Comparison of ENCODE assay signal across 19 cellular contexts in the genomic region with DNA sequence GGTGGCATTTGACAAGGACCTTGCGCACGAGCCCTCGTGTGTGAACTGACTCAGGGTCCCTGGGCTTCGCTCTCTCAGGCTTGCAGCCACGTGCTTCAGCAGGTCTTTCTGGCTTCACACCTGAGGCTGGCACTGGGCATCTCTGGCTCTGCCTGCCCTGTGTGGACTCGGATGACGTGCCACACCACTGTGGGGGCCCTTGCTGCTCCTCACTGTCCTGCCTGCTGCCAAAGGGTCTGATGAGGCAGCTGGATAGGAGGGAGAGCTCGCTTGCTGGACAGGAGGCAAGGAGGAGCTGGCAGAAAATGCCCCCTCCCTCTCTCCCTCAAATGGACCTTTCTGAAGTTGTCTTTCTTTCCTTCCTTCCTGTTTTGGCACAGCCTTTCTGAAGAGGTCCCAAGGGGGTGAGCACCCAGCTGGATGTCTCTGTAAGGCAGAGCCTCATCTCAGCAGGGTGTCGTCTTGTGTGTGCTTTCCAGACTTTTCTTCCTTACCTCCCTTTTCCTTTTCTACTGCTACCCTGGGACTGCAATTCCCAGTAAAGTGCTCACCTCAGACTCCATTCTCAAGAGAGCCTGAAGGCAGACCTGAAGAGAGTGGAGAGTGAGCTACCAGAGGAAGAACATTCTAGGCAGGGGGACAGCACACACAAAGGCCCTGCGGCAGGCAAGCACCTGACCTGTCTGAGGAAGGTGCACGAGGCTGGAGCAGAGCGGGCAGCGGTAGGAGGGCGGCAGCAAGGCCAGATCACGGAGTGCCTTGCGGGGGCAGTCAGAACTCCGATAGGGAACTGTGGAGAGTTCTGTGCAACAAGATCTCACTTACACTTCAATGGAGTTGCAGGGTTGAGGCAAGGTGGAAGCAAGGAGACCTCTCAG. TPM values are rescaled to one million over a fixed set of nuclear protein-coding genes. Genes with fewer than 3 reads are reported as not detected.
DNase-seq lines count a peak whose midpoint lies in the region; ATAC-seq and TF ChIP-seq lines count a peak whose summit lies in the region.
"Had no signal": no experiment of that assay in that cellular context is flagged by ENCODE, and none has a peak within 500 bp of the region (broad histone marks: within the 10 kb centered on the region; RNA-seq: fewer than 3 reads in every experiment).

No MANE protein-coding gene starts in this region.

- no peak for ATAC-seq in natural killer cell treated with Interleukin-12 subunit alpha and Interleukin-12 subunit beta and Interleukin-15 and Interleukin-18, amount 100 ng/mL, for 72 hours
- ATAC-seq in natural killer cell = no peak
- no peak for ATAC-seq in gastrocnemius medialis
- no peak for ATAC-seq in GM19328 (IDR thresholded peaks at IDR 0.05; ENCODE audit: unreplicated experiment)
- ATAC-seq: left lobe of liver had no signal

- TF ChIP-seq POLR2A in breast epithelium (IDR thresholded peaks at IDR 0.05) (no peak), gastrocnemius medialis (IDR thresholded peaks at IDR 0.05) (no peak)

- H3K4me1 Mint-ChIP-seq in natural killer cell treated with Interleukin-12 subunit alpha and Interleukin-12 subunit beta and Interleukin-15 and Interleukin-18, amount 100 ng/mL, for 72 hours (ENCODE audit: low read depth in 2 of 2) = peaks cover 26 to 37% of the 10 kb centered on the region in 2 donors
- H3K4me1 Mint-ChIP-seq in natural killer cell = peaks cover 37 to 50% of the 10 kb centered on the region in 2 donors
- peaks cover 44% of the 10 kb centered on the region for H3K4me1 Mint-ChIP-seq in osteocyte (ENCODE audit: unreplicated experiment)

- H3K27ac Mint-ChIP-seq in natural killer cell treated with Interleukin-12 subunit alpha and Interleukin-12 subunit beta and Interleukin-15 and Interleukin-18, amount 100 ng/mL, for 72 hours = peak overlapping the region in 1 of 2 donors; percentile 28
- H3K27ac Mint-ChIP-seq in natural killer cell (no peak overlapping the region), osteocyte (ENCODE audit: unreplicated experiment) (peak overlapping the region; percentile 1)
- H3K27ac Mint-ChIP-seq: activated naive CD4-positive, alpha-beta T cell treated with anti-CD3 and anti-CD28 coated beads for 36 hours had no signal

- H3K36me3 Mint-ChIP-seq in natural killer cell treated with Interleukin-12 subunit alpha and Interleukin-12 subunit beta and Interleukin-15 and Interleukin-18, amount 100 ng/mL, for 72 hours = no peaks in the 10 kb centered on the region
- no peaks in the 10 kb centered on the region for H3K36me3 Mint-ChIP-seq in natural killer cell
- no peaks in the 10 kb centered on the region for H3K36me3 Mint-ChIP-seq in osteocyte (ENCODE audit: unreplicated experiment)

- TF ChIP-seq CTCF in natural killer cell (IDR thresholded peaks at IDR 0.05) (no peak), breast epithelium (IDR thresholded peaks at IDR 0.05) (no peak), osteocyte (IDR thresholded peaks at IDR 0.05) (no peak), gastrocnemius medialis (IDR thresholded peaks at IDR 0.05 in 4 of 5, conservative IDR thresholded peaks at IDR 0.05 in 1 of 5) (no peak)

- no peaks in the 10 kb centered on the region for H3K9me3 ChIP-seq in breast epithelium
- H3K9me3 ChIP-seq in gastrocnemius medialis = no peaks in the 10 kb centered on the region
- H3K9me3 ChIP-seq: MG63, spleen, tibial artery had no signal

- H3K9me3 Mint-ChIP-seq in natural killer cell treated with Interleukin-12 subunit alpha and Interleukin-12 subunit beta and Interleukin-15 and Interleukin-18, amount 100 ng/mL, for 72 hours = no peaks in the 10 kb centered on the region
- H3K9me3 Mint-ChIP-seq in natural killer cell (no peaks in the 10 kb centered on the region), osteocyte (ENCODE audit: unreplicated experiment) (no peaks in the 10 kb centered on the region)
- H3K9me3 Mint-ChIP-seq: activated naive CD4-positive, alpha-beta T cell treated with anti-CD3 and anti-CD28 coated beads for 36 hours had no signal

- H3K4me1 ChIP-seq in breast epithelium (peaks cover 20 to 29% of the 10 kb centered on the region in 2 donors), gastrocnemius medialis (peaks cover 66 to 80% of the 10 kb centered on the region in 2 donors)
- H3K4me1 ChIP-seq: parathyroid adenoma had no signal

- in situ Hi-C loops in gastrocnemius medialis (cut with MboI; ENCODE audit: low sequenced_read_pairs in 4 of 4) = no loop called here

- no peaks in the 10 kb centered on the region for H3K27me3 Mint-ChIP-seq in natural killer cell treated with Interleukin-12 subunit alpha and Interleukin-12 subunit beta and Interleukin-15 and Interleukin-18, amount 100 ng/mL, for 72 hours
- H3K27me3 Mint-ChIP-seq in natural killer cell (ENCODE audit: low read depth in 2 of 2) (no peaks in the 10 kb centered on the region), osteocyte (ENCODE audit: unreplicated experiment) (no peaks in the 10 kb centered on the region)

- peak overlapping the region; percentile 83 to 97 for H3K27ac ChIP-seq in breast epithelium
- peak overlapping the region in 1 of 4 donors; percentile 3 for H3K27ac ChIP-seq in gastrocnemius medialis
- H3K27ac ChIP-seq: epithelial cell of prostate, parathyroid adenoma, spleen, tibial artery had no signal

- no peak overlapping the region for H3K4me3 ChIP-seq in breast epithelium
- H3K4me3 ChIP-seq in gastrocnemius medialis = no peak overlapping the region
- H3K4me3 ChIP-seq: MG63, spleen, tibial artery had no signal

- no peak overlapping the region for H3K4me3 Mint-ChIP-seq in natural killer cell treated with Interleukin-12 subunit alpha and Interleukin-12 subunit beta and Interleukin-15 and Interleukin-18, amount 100 ng/mL, for 72 hours
- H3K4me3 Mint-ChIP-seq in natural killer cell (no peak overlapping the region), osteocyte (ENCODE audit: unreplicated experiment) (no peak overlapping the region)
- H3K4me3 Mint-ChIP-seq: activated naive CD4-positive, alpha-beta T cell treated with anti-CD3 and anti-CD28 coated beads for 36 hours had no signal

- DNase-seq in natural killer cell treated with Interleukin-12 subunit alpha and Interleukin-12 subunit beta and Interleukin-15 and Interleukin-18, amount 100 ng/mL, for 72 hours (ENCODE audit: low spot score) = peak; percentile 25
- no peak for DNase-seq in natural killer cell
- DNase-seq in breast epithelium (ENCODE audit: low spot score in 2 of 2) = no peak
- DNase-seq in osteocyte (ENCODE audit: extremely low spot score, unreplicated experiment) = no peak
- no peak for DNase-seq in gastrocnemius medialis
- DNase-seq in NCI-H748 treated with DMSO at 0.1 percent for 48 hours (lab: John Stamatoyannopoulos, UW) = no peak
- no peak for DNase-seq in SK-N-DZ (ENCODE audit: low spot score)
- DNase-seq: activated CD4-positive, alpha-beta T cell treated with anti-CD3 and anti-CD28 coated beads, Interleukin-2, amount 50 U/mL, for 4 hours; activated naive CD4-positive, alpha-beta T cell treated with anti-CD3 and anti-CD28 coated beads for 36 hours; cortex of kidney; MG63; NCI-H187 treated with DMSO at 0.1 percent for 48 hours; NCI-H345; spleen; tibial artery had no signal

- intact Hi-C loops in natural killer cell (cut with micrococcal nuclease) (loop anchor here (10.0 kb wide), 1 partner anchor 318 kb away; the partner anchor contains the start of gene UBE2F), breast epithelium (cut with DNase I; ENCODE audit: low total_unique reads) (no loop called here), gastrocnemius medialis (cut with DNase I; ENCODE audit: low total_unique reads) (no loop called here)

- H3K36me3 ChIP-seq in breast epithelium (no peaks in the 10 kb centered on the region), gastrocnemius medialis (no peaks in the 10 kb centered on the region)
- H3K36me3 ChIP-seq: MG63 had no signal

- H3K27me3 ChIP-seq in breast epithelium = no peaks in the 10 kb centered on the region
- no peaks in the 10 kb centered on the region for H3K27me3 ChIP-seq in gastrocnemius medialis
- H3K27me3 ChIP-seq: MG63, spleen, tibial artery had no signal

RNA-seq across cellular contexts. Expression of gene PER2, which starts 5.3 kb away (rescaled TPM):
- 10 to 100 TPM; 13.8 to 18.4 TPM for total RNA-seq in natural killer cell treated with Interleukin-12 subunit alpha and Interleukin-12 subunit beta and Interleukin-15 and Interleukin-18, amount 100 ng/mL, for 72 hours
- total RNA-seq in natural killer cell (10 to 100 TPM; 26.3 to 32.9 (median 32.6) TPM), breast epithelium (10 to 100 TPM; 14.1 to 29.7 (median 16.1) TPM), osteocyte (3.7 and 5.7 TPM in 2 replicates), gastrocnemius medialis (1 to 10 TPM; 4.1 to 7.5 (median 6.7) TPM)
- polyA plus RNA-seq in SK-N-DZ (2014; cell fraction: cytosol; rRNA removed) = 0.90 and 1.0 TPM in 2 replicates
- polyA plus RNA-seq in SK-N-DZ (2014; cell fraction: nucleus; rRNA removed) = 0.71 and 3.6 TPM in 2 replicates

RNA-seq across cellular contexts. Expression of gene TRAF3IP1, which starts 37.2 kb away (rescaled TPM):
- total RNA-seq in natural killer cell treated with Interleukin-12 subunit alpha and Interleukin-12 subunit beta and Interleukin-15 and Interleukin-18, amount 100 ng/mL, for 72 hours = 10 to 100 TPM in 1 of 2 donors, 1 to 10 TPM in 1; 7.9 to 10.6 TPM
- total RNA-seq in natural killer cell = 10 to 100 TPM in 2 of 3 donors, 1 to 10 TPM in 1; 9.7 to 11.9 (median 11.3) TPM
- total RNA-seq in breast epithelium = 10 to 100 TPM; 12.1 to 20.6 (median 15.7) TPM
- total RNA-seq in osteocyte = 17.3 and 19.4 TPM in 2 replicates
- 10 to 100 TPM in 2 of 4 donors, 1 to 10 TPM in 2; 8.5 to 20.8 (median 10.9) TPM for total RNA-seq in gastrocnemius medialis
- polyA plus RNA-seq in SK-N-DZ (2014; cell fraction: cytosol; rRNA removed) = 5.2 and 6.8 TPM in 2 replicates
- 1.8 and 2.7 TPM in 2 replicates for polyA plus RNA-seq in SK-N-DZ (2014; cell fraction: nucleus; rRNA removed)

RNA-seq across cellular contexts. Expression of gene HES6, which starts 43.3 kb away (rescaled TPM):
- total RNA-seq in natural killer cell treated with Interleukin-12 subunit alpha and Interleukin-12 subunit beta and Interleukin-15 and Interleukin-18, amount 100 ng/mL, for 72 hours = 10 to 100 TPM in 1 of 2 donors, 1 to 10 TPM in 1; 5.7 to 11.3 TPM
- total RNA-seq in natural killer cell (10 to 100 TPM; 11.3 to 15.4 (median 13.5) TPM), breast epithelium (1 to 10 TPM; 4.0 to 5.6 (median 4.7) TPM), osteocyte (6.2 and 6.5 TPM in 2 replicates), gastrocnemius medialis (10 to 100 TPM; 10.9 to 49.1 (median 27.2) TPM)
- polyA plus RNA-seq in SK-N-DZ (2014; cell fraction: cytosol; rRNA removed) = 218 and 334 TPM in 2 replicates
- polyA plus RNA-seq in SK-N-DZ (2014; cell fraction: nucleus; rRNA removed) = 858 and 888 TPM in 2 replicates
